In the genomic region with DNA sequence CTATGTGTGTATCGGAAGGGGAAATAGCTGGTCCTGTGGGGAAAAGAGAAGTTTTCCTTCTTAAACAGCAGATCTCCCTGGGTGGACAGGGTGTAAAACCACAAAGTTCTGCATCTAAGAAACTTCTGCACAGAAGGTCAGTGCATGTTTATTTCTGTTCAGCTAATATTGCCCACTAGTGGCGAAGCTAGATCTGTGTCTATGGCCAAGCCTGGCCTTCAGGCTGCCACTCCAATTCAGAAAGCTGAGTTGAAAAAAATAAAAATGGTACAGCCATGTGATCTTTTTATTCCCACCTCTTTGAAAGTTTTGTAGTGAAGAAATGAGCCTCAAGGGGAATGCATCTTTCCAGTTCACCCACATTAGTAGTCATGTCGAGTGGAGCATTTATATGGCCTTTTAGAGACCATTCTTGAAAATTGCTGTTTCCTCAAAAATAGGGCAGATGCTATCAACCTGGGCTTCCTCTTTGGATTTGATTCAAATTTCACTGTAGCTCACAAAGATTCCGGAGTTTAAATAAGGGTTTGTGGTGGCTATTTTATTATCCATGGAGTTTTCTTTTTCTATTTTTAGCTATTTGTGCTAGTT, we compare ENCODE assay signal across 8 cellular contexts.
DNase-seq lines count a peak whose midpoint lies in the region; ATAC-seq and TF ChIP-seq lines count a peak whose summit lies in the region.

No MANE protein-coding gene starts in this region.

- H3K36me3 ChIP-seq in heart right ventricle (no peaks in the 10 kb centered on the region), KMS-11 (ENCODE audit: insufficient read depth) (no peaks in the 10 kb centered on the region), body of pancreas (replicated peaks in 1 of 2; ENCODE audit: insufficient read depth in 1 of 2, low read depth in 2 of 2) (no peaks in the 10 kb centered on the region), mesendoderm (ENCODE audit: control insufficient read depth, insufficient read depth, low read length) (no peaks in the 10 kb centered on the region)

- H3K9me3 ChIP-seq in heart right ventricle (peaks cover 0 to 3% (median 0%) of the 10 kb centered on the region in 11 donors), body of pancreas (no peaks in the 10 kb centered on the region)

- DNase-seq in heart right ventricle (no peak), Right ventricle myocardium inferior (ENCODE audit: missing footprints) (no peak), body of pancreas (peak in 3 of 4 donors; percentile 30 to 45 (median 38)), mesendoderm (peak; percentile 40)
- no peak for DNase-seq in effector memory CD8-positive, alpha-beta T cell
- DNase-seq in activated naive CD8-positive, alpha-beta T cell treated with anti-CD3 and anti-CD28 coated beads, Interleukin-2, amount 50 U/mL, for 24 hours = no peak

- H3K27ac Mint-ChIP-seq in effector memory CD8-positive, alpha-beta T cell = no peak overlapping the region
- no peak overlapping the region for H3K27ac Mint-ChIP-seq in activated naive CD8-positive, alpha-beta T cell treated with anti-CD3 and anti-CD28 coated beads, Interleukin-2, amount 50 U/mL, for 24 hours

- no peaks in the 10 kb centered on the region for H3K4me1 Mint-ChIP-seq in effector memory CD8-positive, alpha-beta T cell (ENCODE audit: low read depth in 2 of 2)
- no peaks in the 10 kb centered on the region for H3K4me1 Mint-ChIP-seq in activated naive CD8-positive, alpha-beta T cell treated with anti-CD3 and anti-CD28 coated beads, Interleukin-2, amount 50 U/mL, for 24 hours

- no peak overlapping the region for H3K18ac ChIP-seq in mesendoderm (ENCODE audit: low read length)

- H2AFZ ChIP-seq in KMS-11 (ENCODE audit: low read depth) = no peak overlapping the region

- H3K9ac ChIP-seq in KMS-11 = no peak overlapping the region
- no peak overlapping the region for H3K9ac ChIP-seq in mesendoderm (ENCODE audit: low read length)

- H3K4me3 ChIP-seq in heart right ventricle (no peak overlapping the region), KMS-11 (IDR thresholded peaks at IDR 0.05; ENCODE audit: insufficient read depth, low read depth, low read length) (no peak overlapping the region), body of pancreas (no peak overlapping the region), mesendoderm (ENCODE audit: low read length) (no peak overlapping the region)

- H3K4me1 ChIP-seq in heart right ventricle (no peaks in the 10 kb centered on the region), KMS-11 (ENCODE audit: low read depth, poor library complexity, severe bottlenecking) (no peaks in the 10 kb centered on the region), body of pancreas (peaks cover 9% of the 10 kb centered on the region), mesendoderm (ENCODE audit: control insufficient read depth, low read depth, low read length) (no peaks in the 10 kb centered on the region)

- no peak overlapping the region for H2AK5ac ChIP-seq in mesendoderm (ENCODE audit: low read length)

- H3K27me3 ChIP-seq in heart right ventricle = no peaks in the 10 kb centered on the region
- H3K27me3 ChIP-seq in KMS-11 (ENCODE audit: insufficient read depth, low read depth) = no peaks in the 10 kb centered on the region
- H3K27me3 ChIP-seq in body of pancreas = no peaks in the 10 kb centered on the region
- no peaks in the 10 kb centered on the region for H3K27me3 ChIP-seq in mesendoderm (ENCODE audit: insufficient read depth, low read length, poor library complexity)

- no peak overlapping the region for H3K4me2 ChIP-seq in KMS-11
- H3K4me2 ChIP-seq in mesendoderm (ENCODE audit: low read length) = no peak overlapping the region

- H3K27ac ChIP-seq in heart right ventricle = no peak overlapping the region
- H3K27ac ChIP-seq in KMS-11 = no peak overlapping the region
- H3K27ac ChIP-seq in body of pancreas = no peak overlapping the region
- no peak overlapping the region for H3K27ac ChIP-seq in mesendoderm (ENCODE audit: low read depth, low read length)

- no peaks in the 10 kb centered on the region for H3K36me3 Mint-ChIP-seq in effector memory CD8-positive, alpha-beta T cell (ENCODE audit: insufficient read depth)
- no peaks in the 10 kb centered on the region for H3K36me3 Mint-ChIP-seq in activated naive CD8-positive, alpha-beta T cell treated with anti-CD3 and anti-CD28 coated beads, Interleukin-2, amount 50 U/mL, for 24 hours (ENCODE audit: low read depth)

- 52 to 58% methylated on average over 4 of the region's 4 CpGs for WGBS in heart right ventricle, 2 donors
- WGBS in body of pancreas, 2 donors = 37 to 45% methylated on average over 4 of the region's 4 CpGs
- WGBS in mesendoderm (ENCODE audit: extremely low coverage, insufficient coverage, low lambda C conversion rate) = no CpG with 5 or more reads among the region's 4 CpGs

- ATAC-seq in heart right ventricle (peak in 1 of 8 donors; percentile 53), Right ventricle myocardium inferior (no peak), body of pancreas (peak; percentile 47), HG02623 (IDR thresholded peaks at IDR 0.05; ENCODE audit: unreplicated experiment) (no peak)
- no peak for ATAC-seq in effector memory CD8-positive, alpha-beta T cell (replicated peaks)
- ATAC-seq in activated naive CD8-positive, alpha-beta T cell treated with anti-CD3 and anti-CD28 coated beads, Interleukin-2, amount 50 U/mL, for 24 hours = no peak

- no peaks in the 10 kb centered on the region for H4K20me1 ChIP-seq in KMS-11 (ENCODE audit: insufficient read depth)

- intact Hi-C loops in heart right ventricle (cut with DNase I) = no loop called here
- intact Hi-C loops in Right ventricle myocardium inferior (cut with DNase I) = no loop called here
- intact Hi-C loops in body of pancreas (cut with DNase I) = no loop called here

- H3K79me2 ChIP-seq in KMS-11 (ENCODE audit: insufficient read depth, low read depth) (no peaks in the 10 kb centered on the region), mesendoderm (ENCODE audit: control insufficient read depth, insufficient read depth, low read length) (no peaks in the 10 kb centered on the region)

- no peaks in the 10 kb centered on the region for H3K79me1 ChIP-seq in mesendoderm (ENCODE audit: low read length)

- H3K4me3 Mint-ChIP-seq in effector memory CD8-positive, alpha-beta T cell = no peak overlapping the region
- H3K4me3 Mint-ChIP-seq in activated naive CD8-positive, alpha-beta T cell treated with anti-CD3 and anti-CD28 coated beads, Interleukin-2, amount 50 U/mL, for 24 hours = no peak overlapping the region

- no peak overlapping the region for H2BK5ac ChIP-seq in mesendoderm (ENCODE audit: low read length)

- no peak overlapping the region for H2BK120ac ChIP-seq in mesendoderm (ENCODE audit: low read depth, low read length)

- no peak overlapping the region for H3K56ac ChIP-seq in mesendoderm (ENCODE audit: low read length)

- no peak overlapping the region for H3K4ac ChIP-seq in mesendoderm (ENCODE audit: low read depth, low read length)

- H3K23ac ChIP-seq in mesendoderm (ENCODE audit: low read length) = no peak overlapping the region

- no peak overlapping the region for H2BK15ac ChIP-seq in mesendoderm (replicated peaks; ENCODE audit: low read depth)

- no peaks in the 10 kb centered on the region for H3K27me3 Mint-ChIP-seq in effector memory CD8-positive, alpha-beta T cell
- H3K27me3 Mint-ChIP-seq in activated naive CD8-positive, alpha-beta T cell treated with anti-CD3 and anti-CD28 coated beads, Interleukin-2, amount 50 U/mL, for 24 hours = no peaks in the 10 kb centered on the region

- H4K8ac ChIP-seq in mesendoderm (ENCODE audit: low read depth, low read length) = no peak overlapping the region

- no peak overlapping the region for H4K5ac ChIP-seq in mesendoderm (ENCODE audit: low read length)

- TF ChIP-seq POLR2A in body of pancreas (IDR thresholded peaks at IDR 0.05) = no peak

- H3K9me3 Mint-ChIP-seq in effector memory CD8-positive, alpha-beta T cell = peaks cover 3 to 14% of the 10 kb centered on the region in 2 donors
- peaks cover 6% of the 10 kb centered on the region for H3K9me3 Mint-ChIP-seq in activated naive CD8-positive, alpha-beta T cell treated with anti-CD3 and anti-CD28 coated beads, Interleukin-2, amount 50 U/mL, for 24 hours

- TF ChIP-seq CTCF in heart right ventricle (IDR thresholded peaks at IDR 0.05) = peak in 8 of 9 donors; percentile 7 to 56 (median 45)
- peak; percentile 52 for TF ChIP-seq CTCF in KMS-11 (conservative IDR thresholded peaks at IDR 0.05; ENCODE audit: low read depth, low read length)
- TF ChIP-seq CTCF in body of pancreas (IDR thresholded peaks at IDR 0.05) = peak; percentile 29 to 63 (median 53)

Comparison
In these comparisons a context has a peak if more than half of its experiments do, and no peak if none do; other contexts are left out.
1. DNase-seq: peak in body of pancreas (3 of 4) and mesendoderm (single experiment); none in heart right ventricle (0 of 2), Right ventricle myocardium inferior (single experiment), effector memory CD8-positive, alpha-beta T cell (0 of 3) and activated naive CD8-positive, alpha-beta T cell treated with anti-CD3 and anti-CD28 coated beads, Interleukin-2, amount 50 U/mL, for 24 hours (single experiment).
2. Peak in every context shown above with its lines, with median percentiles within 50 percentile points of each other: CTCF ChIP-seq.